8 cellular contexts compared by ENCODE assay signal in the genomic region with DNA sequence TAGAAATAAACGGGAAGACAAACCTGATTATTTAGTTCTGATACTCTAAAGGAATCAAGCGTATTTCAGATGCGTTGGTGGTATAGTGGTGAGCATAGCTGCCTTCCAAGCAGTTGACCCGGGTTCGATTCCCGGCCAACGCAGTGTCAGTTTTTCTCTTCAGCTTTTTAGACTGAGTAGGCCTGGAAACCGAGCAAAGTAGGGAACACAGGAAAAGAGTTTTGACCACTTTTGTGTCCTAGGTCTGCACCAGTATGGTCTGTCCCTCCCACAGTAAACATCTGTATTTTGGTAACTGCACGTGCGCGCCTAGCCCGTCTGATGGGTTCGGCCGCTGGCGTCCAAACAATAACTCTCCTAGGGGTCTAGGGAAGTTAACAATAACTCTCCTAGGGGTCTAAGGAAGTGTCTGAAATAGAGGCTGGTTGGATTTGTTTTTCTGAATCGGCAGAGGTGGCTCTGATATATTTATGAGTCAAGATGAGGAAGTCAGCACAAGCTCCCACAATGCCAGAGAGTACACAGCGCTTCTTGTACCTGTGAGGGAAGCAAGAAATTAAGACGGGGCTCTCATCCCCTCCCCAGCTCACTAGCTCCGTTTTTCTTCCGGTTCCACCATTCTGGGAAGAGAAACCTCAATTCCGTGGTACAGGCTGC. TPM values are rescaled to one million over a fixed set of nuclear protein-coding genes. Genes with fewer than 3 reads are reported as not detected.
DNase-seq lines count a peak whose midpoint lies in the region; ATAC-seq and TF ChIP-seq lines count a peak whose summit lies in the region.

No MANE protein-coding gene starts in this region.

- H3K9me3 ChIP-seq in uterus = no peaks in the 10 kb centered on the region

- no peaks in the 10 kb centered on the region for H3K4me1 ChIP-seq in uterus

- 0 to 1% (median 1%) methylated on average over 21 of the region's 21 CpGs for WGBS in adipose tissue, 3 donors

- ATAC-seq in GM21576 (IDR thresholded peaks at IDR 0.05; ENCODE audit: unreplicated experiment) = peak; percentile 25
- peak; percentile 67 for ATAC-seq in left ventricle myocardium superior

- peak in 12 of 14 donors; percentile 27 to 81 (median 70) for DNase-seq in C1 segment of cervical spinal cord (lab: John Stamatoyannopoulos, UW)
- peak; percentile 91 to 99 (median 97) for DNase-seq in NCI-H1417 (lab: John Stamatoyannopoulos, UW)
- peak; percentile 56 for DNase-seq in T follicular helper cell (ENCODE audit: low read depth)
- peak; percentile 85 for DNase-seq in left ventricle myocardium superior
- peak; percentile 35 for DNase-seq in pulmonary artery endothelial cell (ENCODE audit: low read depth, low spot score)
- DNase-seq in uterus = peak; percentile 85 to 90

- peak overlapping the region; percentile 72 for H3K27ac ChIP-seq in adipose tissue (ENCODE audit: low read depth, low read length)
- H3K27ac ChIP-seq in uterus = peak overlapping the region; percentile 90 to 98

- intact Hi-C loops in left ventricle myocardium superior (cut with micrococcal nuclease) = no loop called here
- intact Hi-C loops in uterus (cut with DNase I; ENCODE audit: low total_unique reads) = no loop called here

- H3K36me3 ChIP-seq in uterus = no peaks in the 10 kb centered on the region

- TF ChIP-seq POLR2A in uterus (IDR thresholded peaks at IDR 0.05) = no peak

- H3K27me3 ChIP-seq in uterus = no peaks in the 10 kb centered on the region

- H3K4me3 ChIP-seq in uterus = peak overlapping the region; percentile 56 to 78

- no peak for TF ChIP-seq CTCF in uterus (IDR thresholded peaks at IDR 0.05)

RNA-seq across cellular contexts. Expression of a gene that starts 15.6 kb away (rescaled TPM):
- not detected for polyA plus RNA-seq in adipose tissue
- 71.9 TPM for total RNA-seq in left ventricle myocardium superior
- total RNA-seq in pulmonary artery endothelial cell = not detected in 2 replicates
- not detected for total RNA-seq in uterus

RNA-seq across cellular contexts. Expression of a gene that starts 40.7 kb away (rescaled TPM):
- 1,000 to 10,000 TPM in 1 of 3 donors, 100 to 1,000 TPM in 2; 378 to 1,060 (median 834) TPM for polyA plus RNA-seq in adipose tissue
- total RNA-seq in left ventricle myocardium superior (954 TPM), pulmonary artery endothelial cell (42.1 and 57.6 TPM in 2 replicates), uterus (1,000 to 10,000 TPM in 3 of 4 donors, 100 to 1,000 TPM in 1; 731 to 1,940 (median 1,478) TPM)

Comparison
In these comparisons a context has a peak if more than half of its experiments do, and no peak if none do; other contexts are left out.
1. Peak in every context shown above with its lines: DNase-seq, ATAC-seq, H3K4me3 ChIP-seq and H3K27ac ChIP-seq.
2. DNase-seq: peak in every context shown above with its lines; median percentile 97 in NCI-H1417; 88 in uterus; 85 in left ventricle myocardium superior; 70 in C1 segment of cervical spinal cord; 56 in T follicular helper cell; 35 in pulmonary artery endothelial cell.
3. RNA of a gene that starts 15.6 kb away (total RNA-seq): 71.9 TPM in left ventricle myocardium superior (single experiment); not detected in pulmonary artery endothelial cell and not detected in uterus; every median in the first group is over 10 times any median in the second.
4. RNA of a gene that starts 40.7 kb away (total RNA-seq): 731 to 1,940 TPM in uterus and 954 TPM in left ventricle myocardium superior (single experiment); 42.1 to 57.6 TPM in pulmonary artery endothelial cell; every median in the first group is over 10 times any median in the second.